Comparison of ENCODE assay signal across 26 cellular contexts in genomic region chr7:23558303-23558702, GRCh38.
"Had no signal": no experiment of that assay in that cellular context is flagged by ENCODE, and none has a peak within 500 bp of the region (broad histone marks: within the 10 kb centered on the region; RNA-seq: fewer than 3 reads in every experiment).

No MANE protein-coding gene starts in this region.

- H3K36me3 ChIP-seq: left ventricle myocardium inferior, neural progenitor cell, neutrophil, right atrium auricular region, right lobe of liver, stomach, thyroid gland, transverse colon, upper lobe of left lung, vagina had no signal

- H3K27ac ChIP-seq: left ventricle myocardium inferior, neural progenitor cell, neutrophil, right atrium auricular region, right lobe of liver, stomach, testis, thyroid gland, transverse colon, upper lobe of left lung, vagina had no signal

- ATAC-seq: natural killer cell; right lobe of liver; stimulated activated naive B cell treated with anti-CD40 and anti-IgM and Interleukin-4, amounts not matched to agents 10 μg/mL and 1 μg/mL and 100 μg/mL, for 72 hours; stimulated activated naive CD8-positive, alpha-beta T cell treated with anti-CD3 and anti-CD28 coated beads, Interleukin-15, Interleukin-2, amounts not matched to agents 100 U/mL and 50 U/mL, for 24 hours had no signal

- H3K4me3 ChIP-seq: left ventricle myocardium inferior, lung, neural progenitor cell, right atrium auricular region, right lobe of liver, stomach, testis, thyroid gland, transverse colon, upper lobe of left lung, vagina had no signal

- H2AFZ ChIP-seq: neural progenitor cell had no signal

- FAIRE-seq: islet of Langerhans had no signal

- H3K9ac ChIP-seq: neural progenitor cell had no signal

- H3K27me3 ChIP-seq: neural progenitor cell, right atrium auricular region, right lobe of liver, stomach, testis, thyroid gland, upper lobe of left lung, vagina had no signal

- H3K9me3 ChIP-seq: left ventricle myocardium inferior, neutrophil, right atrium auricular region, right lobe of liver, stomach, testis, thyroid gland, transverse colon, upper lobe of left lung, vagina had no signal

- H3K4me2 ChIP-seq: neural progenitor cell had no signal

- DNase-seq: hypothalamus; immature natural killer cell; left ventricle myocardium inferior; mesendoderm; naive B cell; natural killer cell; nephron progenitor cell; occipital lobe; right lobe of liver; stimulated activated CD4-positive, alpha-beta T cell treated with anti-CD3 and anti-CD28 coated beads, Interleukin-12 subunit alpha, Interleukin-12 subunit beta, amount 100 ng/mL, for 4 hours; stimulated activated CD4-positive, alpha-beta T cell treated with anti-CD3 and anti-CD28 coated beads, Interleukin-15, amount 100 ng/mL, for 24 hours; stimulated activated CD4-positive, alpha-beta T cell treated with anti-CD3 and anti-CD28 coated beads, Interleukin-2, amount 100 ng/mL, for 24 hours; stimulated activated CD4-positive, alpha-beta T cell treated with anti-CD3 and anti-CD28 coated beads, Interleukin-4, amount 100 ng/mL, for 1 hour; stimulated activated naive B cell treated with anti-CD40 and anti-IgM and Interleukin-4, amounts not matched to agents 10 μg/mL and 1 μg/mL and 100 μg/mL, for 72 hours; stimulated activated naive CD8-positive, alpha-beta T cell treated with anti-CD3 and anti-CD28 coated beads, Interleukin-15, Interleukin-2, amounts not matched to agents 100 U/mL and 50 U/mL, for 24 hours; stomach; testis; thyroid gland; transverse colon; upper lobe of left lung had no signal

- H3K4me1 ChIP-seq: left ventricle myocardium inferior, neural progenitor cell, right atrium auricular region, right lobe of liver, stomach, testis, thyroid gland, transverse colon, upper lobe of left lung, vagina had no signal
